ENCODE assay signal across 30 cellular contexts in genomic region chr7:90977056-90977455, GRCh38.
"Had no signal": no experiment of that assay in that cellular context is flagged by ENCODE, and none has a peak within 500 bp of the region (broad histone marks: within the 10 kb centered on the region; RNA-seq: fewer than 3 reads in every experiment).

No MANE protein-coding gene starts in this region.

- H3K9me3 ChIP-seq: body of pancreas had no signal

- H3K4me1 ChIP-seq: adrenal gland, body of pancreas, breast epithelium had no signal

- H3K27me3 ChIP-seq: adrenal gland, body of pancreas, brain microvascular endothelial cell, breast epithelium, cardiac muscle cell had no signal

- DNase-seq: activated effector memory CD4-positive, alpha-beta T cell treated with anti-CD3 and anti-CD28 coated beads, Interleukin-2, amount 50 U/mL, for 16 hours; activated effector memory CD4-positive, alpha-beta T cell treated with Interleukin-2 at 50 U/mL for 16 hours; activated gamma-delta T cell; activated gamma-delta T cell treated with Interleukin-2 at 50 U/mL for 16 hours; activated naive CD4-positive, alpha-beta T cell; activated naive CD4-positive, alpha-beta T cell treated with anti-CD3 and anti-CD28 coated beads for 36 hours; activated naive CD4-positive, alpha-beta T cell treated with anti-CD3 and anti-CD28 coated beads, Interleukin-2, amount 10 ng/mL, durations not matched to agents 7 days and 5 days; activated naive CD4-positive, alpha-beta T cell treated with anti-CD3 and anti-CD28 coated beads, Interleukin-2, amount 50 U/mL, for 16 hours; activated naive CD4-positive, alpha-beta T cell treated with Interleukin-2 at 50 U/mL for 16 hours; activated naive CD8-positive, alpha-beta T cell treated with anti-CD3 and anti-CD28 coated beads for 36 hours; activated naive CD8-positive, alpha-beta T cell treated with anti-CD3 and anti-CD28 coated beads, Interleukin-2, amount 10 ng/mL, durations not matched to agents 7 days and 5 days; activated naive CD8-positive, alpha-beta T cell treated with anti-CD3 and anti-CD28 coated beads, Interleukin-2, amount 50 U/mL, for 24 hours; activated T-cell treated with anti-CD3 and anti-CD28 coated beads, Interleukin-2, amount 50 U/mL, for 1 hour; activated T-cell treated with anti-CD3 and anti-CD28 coated beads, Interleukin-2, amount 50 U/mL, for 24 hours; activated T-cell treated with anti-CD3 and anti-CD28 coated beads, Interleukin-2, amount 50 U/mL, for 4 hours; activated T-cell treated with anti-CD3 and anti-CD28 coated beads, Interleukin-2, amount 50 U/mL, for 48 hours; activated T-cell treated with anti-CD3 and anti-CD28 coated beads, Interleukin-2, amount 50 U/mL, for 72 hours; adrenal gland; amniotic stem cell; amygdala; anterior cingulate cortex; aorta; body of pancreas; brain microvascular endothelial cell; central memory CD4-positive, alpha-beta T cell; cerebellar nuclear complex had no signal

- H3K36me3 ChIP-seq: adrenal gland, brain microvascular endothelial cell, breast epithelium, cardiac muscle cell had no signal

- ATAC-seq: activated naive CD4-positive, alpha-beta T cell treated with anti-CD3 and anti-CD28 coated beads, Interleukin-2, amount 50 U/mL, for 72 hours; activated naive CD8-positive, alpha-beta T cell treated with anti-CD3 and anti-CD28 coated beads, Interleukin-2, amount 50 U/mL, for 24 hours; activated T-cell treated with anti-CD3 and anti-CD28 coated beads, Interleukin-2, amount 50 U/mL, for 4 hours; activated T-cell treated with anti-CD3 and anti-CD28 coated beads, Interleukin-2, amount 50 U/mL, for 72 hours; activated T-helper 17 cell treated with anti-CD3 and anti-CD28 coated beads, Interleukin-2, amount 50 U/mL, for 72 hours; body of pancreas had no signal

- H3K4me3 ChIP-seq: adrenal gland, body of pancreas, breast epithelium, cardiac muscle cell had no signal

- H3K27ac ChIP-seq: adrenal gland, body of pancreas, brain microvascular endothelial cell, breast epithelium, cardiac muscle cell had no signal
